16 cellular contexts compared by ENCODE assay signal in the genomic region with DNA sequence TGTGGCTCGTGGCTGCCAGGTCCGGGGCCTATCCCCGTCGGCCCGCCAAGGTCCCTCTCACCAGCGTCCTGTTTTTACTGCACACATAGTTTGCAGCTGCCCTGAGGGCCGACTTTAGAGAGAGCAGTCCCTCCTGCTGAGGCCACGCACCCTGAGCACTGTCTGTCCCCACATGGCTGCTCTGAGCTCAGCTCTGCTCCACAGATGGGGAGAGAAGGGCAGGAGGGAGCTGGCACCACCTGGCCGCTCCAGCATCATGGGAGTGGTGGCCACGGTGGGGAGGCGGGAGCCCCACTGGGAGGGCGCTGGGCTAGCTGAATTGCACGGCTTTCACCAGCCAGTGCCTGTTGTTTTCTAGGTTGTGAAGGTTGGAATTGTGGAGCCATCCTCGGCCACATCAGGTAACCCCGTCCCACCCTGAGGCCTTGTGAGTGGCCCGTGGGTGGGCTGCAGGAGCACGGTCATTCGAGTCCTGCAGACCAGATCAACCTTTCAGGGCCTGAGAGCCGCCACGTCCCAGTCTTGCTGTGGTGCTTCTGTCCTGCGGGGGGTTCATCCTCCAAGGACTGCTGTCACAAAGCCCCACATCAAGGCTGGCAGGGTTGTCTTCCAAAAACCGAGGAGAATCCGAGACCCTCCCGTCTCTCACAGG. TPM values are rescaled to one million over a fixed set of nuclear protein-coding genes. Genes with fewer than 3 reads are reported as not detected.
"Had no signal": no experiment of that assay in that cellular context is flagged by ENCODE, and none has a peak within 500 bp of the region (broad histone marks: within the 10 kb centered on the region; RNA-seq: fewer than 3 reads in every experiment).

No MANE protein-coding gene starts in this region.

- H3K4me2 ChIP-seq: hepatocyte, neural progenitor cell had no signal

- DNase-seq: activated CD8-positive, alpha-beta memory T cell treated with anti-CD3 and anti-CD28 coated beads, Interleukin-2, amount 50 U/mL, for 4 hours; activated CD8-positive, alpha-beta T cell treated with anti-CD3 and anti-CD28 coated beads for 36 hours; activated naive CD4-positive, alpha-beta T cell; activated T-cell treated with anti-CD3 and anti-CD28 coated beads, Interleukin-2, amount 50 U/mL, for 72 hours; cortex of kidney; effector memory CD8-positive, alpha-beta T cell; retina; stimulated activated CD4-positive, alpha-beta T cell treated with anti-CD3 and anti-CD28 coated beads, Interleukin-2, amount 100 ng/mL, for 24 hours; stimulated activated naive CD4-positive, alpha-beta T cell; trophoblast cell had no signal

- H3K4me1 ChIP-seq: neural progenitor cell had no signal

- H3K9me3 Mint-ChIP-seq: activated CD8-positive, alpha-beta T cell treated with anti-CD3 and anti-CD28 coated beads for 36 hours; activated T-cell treated with anti-CD3 and anti-CD28 coated beads, Interleukin-2, amount 50 U/mL, for 72 hours; effector memory CD8-positive, alpha-beta T cell; mesothelial cell of epicardium; neural progenitor cell; T-helper 2 cell treated with Interferon-gamma antibody and Interleukin-4, amounts not matched to agents 5 μg/mL and 100 μg/mL, for 36 hours had no signal

- H3K4me3 ChIP-seq: hepatocyte, lower lobe of right lung, neural progenitor cell had no signal

- H3K27me3 ChIP-seq: hepatocyte, neural progenitor cell had no signal

- H3K27ac ChIP-seq: epithelial cell of prostate, hepatocyte, neural progenitor cell had no signal

- ATAC-seq: activated T-cell treated with anti-CD3 and anti-CD28 coated beads, Interleukin-2, amount 50 U/mL, for 72 hours; effector memory CD8-positive, alpha-beta T cell had no signal

- H3K36me3 ChIP-seq: neural progenitor cell had no signal

- H3K27ac Mint-ChIP-seq: activated CD8-positive, alpha-beta T cell treated with anti-CD3 and anti-CD28 coated beads for 36 hours; activated T-cell treated with anti-CD3 and anti-CD28 coated beads, Interleukin-2, amount 50 U/mL, for 72 hours; mesothelial cell of epicardium; neural progenitor cell had no signal

- H3K4me3 Mint-ChIP-seq: activated CD8-positive, alpha-beta T cell treated with anti-CD3 and anti-CD28 coated beads for 36 hours; activated T-cell treated with anti-CD3 and anti-CD28 coated beads, Interleukin-2, amount 50 U/mL, for 72 hours; effector memory CD8-positive, alpha-beta T cell; mesothelial cell of epicardium; neural progenitor cell; T-helper 2 cell treated with Interferon-gamma antibody and Interleukin-4, amounts not matched to agents 5 μg/mL and 100 μg/mL, for 36 hours had no signal

- H3K9ac ChIP-seq: neural progenitor cell had no signal

- H3K9me3 ChIP-seq: lower lobe of right lung had no signal

- H3K4me1 Mint-ChIP-seq: mesothelial cell of epicardium had no signal

- H3K27me3 Mint-ChIP-seq: activated CD8-positive, alpha-beta T cell treated with anti-CD3 and anti-CD28 coated beads for 36 hours; effector memory CD8-positive, alpha-beta T cell had no signal

RNA-seq across cellular contexts. Expression of a gene that starts 7.4 kb away (rescaled TPM):
- total RNA-seq: hepatocyte had no signal
